In genomic region chr6:100347901-100348550, GRCh38 we compare ENCODE assay signal across 13 cellular contexts.
DNase-seq lines count a peak whose midpoint lies in the region; ATAC-seq and TF ChIP-seq lines count a peak whose summit lies in the region.
"Had no signal": no experiment of that assay in that cellular context is flagged by ENCODE, and none has a peak within 500 bp of the region (broad histone marks: within the 10 kb centered on the region; RNA-seq: fewer than 3 reads in every experiment).

No MANE protein-coding gene starts in this region.

- no peaks in the 10 kb centered on the region for H3K27me3 ChIP-seq in OCI-LY1 (ENCODE audit: insufficient read depth, low read length)
- no peaks in the 10 kb centered on the region for H3K27me3 ChIP-seq in stomach
- H3K27me3 ChIP-seq: ovary had no signal

- H3K27ac ChIP-seq in OCI-LY1 (ENCODE audit: low read depth, low read length, poor library complexity, severe bottlenecking) = peak overlapping the region; percentile 66
- no peak overlapping the region for H3K27ac ChIP-seq in stomach
- H3K27ac ChIP-seq: ovary had no signal

- DNase-seq in Daoy (ENCODE audit: low read depth) (peak; percentile 30), fibroblast of pulmonary artery (ENCODE audit: low read depth) (peak; percentile 55), NCI-H1092 treated with DMSO at 0.1 percent for 48 hours (lab: John Stamatoyannopoulos, UW) (no peak), stomach (no peak), nephron progenitor cell (no peak), NCI-H1048 (lab: John Stamatoyannopoulos, UW) (no peak)
- DNase-seq: COR-L47, NCI-H2029 treated with DMSO at 0.1 percent for 48 hours, ovary, SW 1271 had no signal

- no peaks in the 10 kb centered on the region for H3K79me2 ChIP-seq in OCI-LY1 (ENCODE audit: insufficient read depth, low read length)

- TF ChIP-seq EP300 in stomach (IDR thresholded peaks at IDR 0.05) = no peak

- H3K4me1 ChIP-seq in OCI-LY1 (ENCODE audit: insufficient read depth, low read length, severe bottlenecking) = peaks cover 32% of the 10 kb centered on the region
- peaks cover 0 to 7% (median 2%) of the 10 kb centered on the region in 4 donors for H3K4me1 ChIP-seq in stomach

- ATAC-seq in GM21723 (IDR thresholded peaks at IDR 0.05; ENCODE audit: unreplicated experiment) = peak; percentile 74

- H3K36me3 ChIP-seq in OCI-LY1 (ENCODE audit: insufficient read depth, low read length) (no peaks in the 10 kb centered on the region), stomach (no peaks in the 10 kb centered on the region)
- H3K36me3 ChIP-seq: ovary had no signal

- H3K27ac Mint-ChIP-seq in nephron progenitor cell = no peak overlapping the region
- H3K27ac Mint-ChIP-seq: type B pancreatic cell had no signal

- intact Hi-C loops in stomach (cut with DNase I; ENCODE audit: low total_unique reads) = no loop called here

- H3F3A ChIP-seq in OCI-LY1 (ENCODE audit: insufficient read depth, low read length) = no peaks in the 10 kb centered on the region

- no peak for TF ChIP-seq POLR2A in stomach (IDR thresholded peaks at IDR 0.05)

- no peaks in the 10 kb centered on the region for H4K20me1 ChIP-seq in OCI-LY1 (ENCODE audit: insufficient read depth, low read length)

- peaks cover 5% of the 10 kb centered on the region for H3K36me3 Mint-ChIP-seq in nephron progenitor cell (ENCODE audit: low read depth)
- H3K36me3 Mint-ChIP-seq: type B pancreatic cell had no signal

- H3K27me3 Mint-ChIP-seq in nephron progenitor cell (ENCODE audit: low read depth, poor library complexity) = no peaks in the 10 kb centered on the region
- H3K27me3 Mint-ChIP-seq: type B pancreatic cell had no signal

- H3K9me3 ChIP-seq in OCI-LY1 (ENCODE audit: low read length) (no peaks in the 10 kb centered on the region), stomach (no peaks in the 10 kb centered on the region)
- H3K9me3 ChIP-seq: ovary had no signal

- peak overlapping the region; percentile 55 for H2AFZ ChIP-seq in OCI-LY1 (ENCODE audit: low read length)

- 59 to 66% (median 64%) methylated on average over 4 of the region's 4 CpGs for WGBS in stomach, 5 donors

- H3K9me2 ChIP-seq in OCI-LY1 (ENCODE audit: low read depth, low read length) = no peaks in the 10 kb centered on the region

- no peak overlapping the region for H3K4me3 Mint-ChIP-seq in nephron progenitor cell
- H3K4me3 Mint-ChIP-seq: type B pancreatic cell had no signal

- H3K9me3 Mint-ChIP-seq in nephron progenitor cell = peaks cover 6% of the 10 kb centered on the region
- H3K9me3 Mint-ChIP-seq: type B pancreatic cell had no signal

- H3K9ac ChIP-seq in OCI-LY1 (ENCODE audit: low read length) = 0 out of 2 replicates have a peak overlapping the region, but pooled peaks have one; percentile 16

- peaks cover 35% of the 10 kb centered on the region for H3K4me1 Mint-ChIP-seq in nephron progenitor cell

- peak overlapping the region; percentile 56 for H3K4me2 ChIP-seq in OCI-LY1 (ENCODE audit: low read length)

- peak overlapping the region; percentile 27 for H3K4me3 ChIP-seq in OCI-LY1 (ENCODE audit: low read depth, low read length, poor library complexity, severe bottlenecking)
- H3K4me3 ChIP-seq in fibroblast of pulmonary artery (replicated peaks; ENCODE audit: low read depth, low read length) = no peak overlapping the region
- H3K4me3 ChIP-seq in stomach = no peak overlapping the region
- H3K4me3 ChIP-seq: ovary had no signal

- TF ChIP-seq CTCF in OCI-LY1 (IDR thresholded peaks at IDR 0.05; ENCODE audit: low read length) (no peak), fibroblast of pulmonary artery (IDR thresholded peaks at IDR 0.05; ENCODE audit: low read length, missing control alignments) (no peak), stomach (IDR thresholded peaks at IDR 0.05) (no peak), nephron progenitor cell (IDR thresholded peaks at IDR 0.05) (no peak)

Comparison
In these comparisons a context has a peak if more than half of its experiments do, and no peak if none do; other contexts are left out.
1. DNase-seq: peak in Daoy (single experiment) and fibroblast of pulmonary artery (single experiment); none in NCI-H1092 treated with DMSO at 0.1 percent for 48 hours (single experiment), stomach (single experiment), nephron progenitor cell (single experiment) and NCI-H1048 (single experiment).